12 cellular contexts compared by ENCODE assay signal in the genomic region with DNA sequence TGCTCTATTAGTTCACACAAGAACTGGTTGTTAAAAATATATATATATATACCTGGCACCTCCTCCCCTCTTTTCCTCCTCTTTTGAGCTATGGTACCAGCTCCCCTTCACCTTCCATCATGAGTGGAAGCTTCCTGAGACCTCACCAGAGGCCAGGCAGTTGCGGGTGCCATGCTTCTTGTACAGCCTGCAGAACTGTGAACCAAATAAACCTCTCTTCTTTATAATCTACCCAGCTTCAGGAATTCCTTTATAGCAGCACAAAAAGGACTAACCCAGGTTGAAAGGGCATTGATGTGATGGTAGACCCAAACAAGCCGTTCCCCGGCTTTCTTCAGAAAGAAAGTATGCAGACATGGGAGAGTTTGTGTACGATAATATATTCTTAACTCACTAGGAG. TPM values are rescaled to one million over a fixed set of nuclear protein-coding genes. Genes with fewer than 3 reads are reported as not detected.
"Had no signal": no experiment of that assay in that cellular context is flagged by ENCODE, and none has a peak within 500 bp of the region (broad histone marks: within the 10 kb centered on the region; RNA-seq: fewer than 3 reads in every experiment).

No MANE protein-coding gene starts in this region.

- H3K9me3 ChIP-seq: HAP-1 had no signal

- H2AFZ ChIP-seq: GM23248, GM23338 had no signal

- ATAC-seq: GM23338, HCT116 had no signal

- FAIRE-seq: H1, H54 had no signal

- H3K4me2 ChIP-seq: GM23338 had no signal

- H3K27ac Mint-ChIP-seq: GM23338, H9, HFFc6 had no signal

- DNase-seq: GM23248, GOT3, H7, H9, HCEC 1CT, HFFc6 had no signal

- H3K9me3 Mint-ChIP-seq: GM23338, H9 had no signal

- H3K36me3 ChIP-seq: HAP-1 had no signal

- H3K27ac ChIP-seq: GM23248 had no signal

- H3K4me3 ChIP-seq: GM23248, GM23338, HAP-1 had no signal

- H3K4me3 Mint-ChIP-seq: GM23338, H9, HFFc6 had no signal

- H3K9ac ChIP-seq: GM23248 had no signal

- H3K4me1 ChIP-seq: HAP-1 had no signal

RNA-seq across cellular contexts. Expression of a gene that starts 14.9 kb away (rescaled TPM):
- total RNA-seq: GM23338, H1, H4, H7, HFFc6 had no signal
- polyA plus RNA-seq: GM23248 had no signal

RNA-seq across cellular contexts. Expression of a gene that starts 32.5 kb away (rescaled TPM):
- total RNA-seq: GM23248, HFFc6 had no signal
- polyA plus RNA-seq: GM23248 had no signal
